ENCODE assay signal across 1 cellular context in genomic region chr1:232868793-232869491, GRCh38.
A peak's percentile ranks its signal among the peaks of the same experiment; 100 is the strongest.
TF ChIP-seq lines count a peak whose summit lies in the region.

No MANE protein-coding gene starts in this region.

TF ChIP-seq in HEK293, 187 proteins besides CTCF, POLR2A, EP300 and RAD21 (continued from another document):
- TF ChIP-seq PRDM2 (tag by site-specific recombination; IDR thresholded peaks at IDR 0.05; ENCODE audit: borderline replicate concordance) = no peak
- TF ChIP-seq BCL11A (tag by site-specific recombination; IDR thresholded peaks at IDR 0.05; ENCODE audit: low read depth) = peak; percentile 89; the same call in 1 of the 2 replicates
- TF ChIP-seq ZSCAN5A (tag by site-specific recombination; IDR thresholded peaks at IDR 0.05) = no peak
- no peak for TF ChIP-seq ZNF560 (tag by site-specific recombination; IDR thresholded peaks at IDR 0.05; ENCODE audit: borderline replicate concordance)
